15 cellular contexts compared by ENCODE assay signal in the genomic region with DNA sequence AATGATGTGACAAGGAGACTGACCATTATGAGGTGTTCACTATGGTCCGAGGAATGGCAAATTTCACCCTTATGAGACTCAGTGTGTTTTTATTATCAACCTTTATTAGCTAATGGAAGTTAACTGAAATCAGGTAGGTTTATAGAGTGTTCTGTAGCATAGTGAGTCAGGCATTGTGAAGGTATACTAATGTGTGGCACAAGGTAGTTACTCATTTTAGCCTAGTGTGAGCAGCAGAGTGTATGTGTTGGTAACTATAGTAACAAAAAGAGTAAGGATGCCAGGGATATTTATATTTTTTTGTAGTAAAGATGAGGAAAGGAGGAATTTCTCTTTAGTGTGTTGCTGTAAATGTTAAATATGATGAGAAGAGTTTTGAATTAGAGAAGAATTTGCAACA. TPM values are rescaled to one million over a fixed set of nuclear protein-coding genes. Genes with fewer than 3 reads are reported as not detected.
DNase-seq lines count a peak whose midpoint lies in the region; ATAC-seq, FAIRE-seq and TF ChIP-seq lines count a peak whose summit lies in the region.
"Had no signal": no experiment of that assay in that cellular context is flagged by ENCODE, and none has a peak within 500 bp of the region (broad histone marks: within the 10 kb centered on the region; RNA-seq: fewer than 3 reads in every experiment).

No MANE protein-coding gene starts in this region.

- H3K27me3 ChIP-seq in heart right ventricle (no peaks in the 10 kb centered on the region), bronchial epithelial cell (ENCODE audit: control insufficient read depth, insufficient read depth, low read length) (no peaks in the 10 kb centered on the region), right lobe of liver (no peaks in the 10 kb centered on the region), tibial artery (no peaks in the 10 kb centered on the region), WERI-Rb-1 (ENCODE audit: insufficient read depth, low read depth, severe bottlenecking) (no peaks in the 10 kb centered on the region)
- H3K27me3 ChIP-seq: left lung had no signal

- H3K27ac ChIP-seq in heart right ventricle = peak overlapping the region in 6 of 10 donors; percentile 1 to 100 (median 76)
- H3K27ac ChIP-seq in right lobe of liver = peak overlapping the region in 1 of 3 donors; percentile 35
- peak overlapping the region; percentile 43 to 96 for H3K27ac ChIP-seq in tibial artery
- no peak overlapping the region for H3K27ac ChIP-seq in WERI-Rb-1
- H3K27ac ChIP-seq: left lung, prostate gland had no signal

- no peaks in the 10 kb centered on the region for H3K9me3 ChIP-seq in heart right ventricle
- H3K9me3 ChIP-seq in right lobe of liver = no peaks in the 10 kb centered on the region
- no peaks in the 10 kb centered on the region for H3K9me3 ChIP-seq in tibial artery
- H3K9me3 ChIP-seq in WERI-Rb-1 (ENCODE audit: severe bottlenecking) = no peaks in the 10 kb centered on the region
- H3K9me3 ChIP-seq: left lung, prostate gland had no signal

- no peak for TF ChIP-seq POLR2A in right lobe of liver (IDR thresholded peaks at IDR 0.05)

- WGBS in heart right ventricle, 2 donors = 62 to 71% methylated on average over 1 of the region's 1 CpG
- WGBS in right lobe of liver (ENCODE audit: insufficient coverage, low coverage, low lambda C conversion rate, missing lambda C conversion rate) = 100% methylated on average over 1 of the region's 1 CpG

- no peak for FAIRE-seq in bronchial epithelial cell (lab: Jason Lieb, UNC)

- peaks cover 0 to 96% (median 71%) of the 10 kb centered on the region in 9 donors for H3K4me1 ChIP-seq in heart right ventricle
- H3K4me1 ChIP-seq in right lobe of liver = peaks cover 0 to 80% (median 17%) of the 10 kb centered on the region in 4 donors
- peaks cover 0 to 100% (median 57%) of the 10 kb centered on the region in 4 donors for H3K4me1 ChIP-seq in tibial artery

- H3K36me3 ChIP-seq in heart right ventricle = peaks cover 0 to 11% (median 0%) of the 10 kb centered on the region in 9 donors
- H3K36me3 ChIP-seq in bronchial epithelial cell (ENCODE audit: control insufficient read depth, insufficient read depth, low read length) = peaks cover 2% of the 10 kb centered on the region
- no peaks in the 10 kb centered on the region for H3K36me3 ChIP-seq in right lobe of liver
- H3K36me3 ChIP-seq in tibial artery = no peaks in the 10 kb centered on the region
- no peaks in the 10 kb centered on the region for H3K36me3 ChIP-seq in WERI-Rb-1
- H3K36me3 ChIP-seq: left lung, prostate gland had no signal

- intact Hi-C loops in heart right ventricle (cut with DNase I) = no loop called here
- intact Hi-C loops in Right ventricle myocardium superior (cut with DNase I) = no loop called here
- intact Hi-C loops in right lobe of liver (cut with DNase I) = no loop called here
- intact Hi-C loops in tibial artery (cut with DNase I; ENCODE audit: low total_unique reads) = no loop called here

- TF ChIP-seq CTCF in heart right ventricle (IDR thresholded peaks at IDR 0.05) (no peak), bronchial epithelial cell (IDR thresholded peaks at IDR 0.05; ENCODE audit: insufficient read depth, low read length, severe bottlenecking) (no peak), right lobe of liver (IDR thresholded peaks at IDR 0.05) (no peak), tibial artery (IDR thresholded peaks at IDR 0.05) (no peak), WERI-Rb-1 (IDR thresholded peaks at IDR 0.05; ENCODE audit: low read depth, low read length) (no peak)

- H3K4me3 ChIP-seq in heart right ventricle (peak overlapping the region in 1 of 10 donors; percentile 15), bronchial epithelial cell (ENCODE audit: low read depth, low read length) (no peak overlapping the region), right lobe of liver (no peak overlapping the region), tibial artery (no peak overlapping the region), WERI-Rb-1 (ENCODE audit: low read depth, low read length) (no peak overlapping the region)
- H3K4me3 ChIP-seq: left lung, prostate gland had no signal

- DNase-seq in heart right ventricle (no peak), Right ventricle myocardium superior (no peak), bronchial epithelial cell (ENCODE audit: low read depth) (peak; percentile 61), right lobe of liver (no peak), tibial artery (no peak), WERI-Rb-1 (no peak), mesenteric fat pad (ENCODE audit: low spot score) (no peak), AG20443 (ENCODE audit: low spot score) (no peak)
- DNase-seq: CD8-positive, alpha-beta T cell; EL; left lung; NCI-H1436; NCI-H226; NK-92 treated with Interleukin-12 subunit alpha and Interleukin-12 subunit beta, amount 100 ng/mL, for 24 hours had no signal

- ATAC-seq in heart right ventricle (peak in 2 of 8 donors; percentile 23 to 32), Right ventricle myocardium superior (ENCODE audit: poor library complexity) (no peak), right lobe of liver (peak in 3 of 4 donors; percentile 30 to 41 (median 33))
- ATAC-seq: CD8-positive, alpha-beta T cell; left lung had no signal

RNA-seq across cellular contexts. Expression of gene PDLIM5, which starts 12.0 kb away (rescaled TPM):
- total RNA-seq in heart right ventricle (1,000 to 10,000 TPM in 9 of 10 donors, 100 to 1,000 TPM in 1; 856 to 1,549 (median 1,274) TPM), Right ventricle myocardium superior (979 TPM), bronchial epithelial cell (82.9 and 121 TPM in 2 replicates), right lobe of liver (100 to 1,000 TPM in 3 of 6 experiments, 10 to 100 TPM in 3; 71.9 to 135 (median 101) TPM), mesenteric fat pad (125 TPM)
- 100 to 1,000 TPM; 221 to 521 TPM for polyA plus RNA-seq in heart right ventricle
